In genomic region chr13:48028066-48028465, GRCh38 we compare ENCODE assay signal across 18 cellular contexts. TPM values are rescaled to one million over a fixed set of nuclear protein-coding genes. Genes with fewer than 3 reads are reported as not detected.
A peak's percentile ranks its signal among the peaks of the same experiment; 100 is the strongest.
DNase-seq lines count a peak whose midpoint lies in the region; ATAC-seq and TF ChIP-seq lines count a peak whose summit lies in the region.
"Had no signal": no experiment of that assay in that cellular context is flagged by ENCODE, and none has a peak within 500 bp of the region (broad histone marks: within the 10 kb centered on the region; RNA-seq: fewer than 3 reads in every experiment).

No MANE protein-coding gene starts in this region.

- H3K23ac ChIP-seq in trophoblast cell (ENCODE audit: low read length) = no peak overlapping the region

- H3K79me1 ChIP-seq in trophoblast cell (ENCODE audit: low read length) = no peaks in the 10 kb centered on the region

- no peak overlapping the region for H2BK5ac ChIP-seq in trophoblast cell (ENCODE audit: low read depth, low read length, poor library complexity)

- no peak overlapping the region for H2AK5ac ChIP-seq in trophoblast cell (ENCODE audit: low read length)

- no peak overlapping the region for H3K9ac ChIP-seq in PC-3 (ENCODE audit: low read length)
- H3K9ac ChIP-seq in trophoblast cell (ENCODE audit: low read length) = no peak overlapping the region
- H3K9ac ChIP-seq: BLaER1 treated with 17β-estradiol and CSF1 and Interleukin-3, amounts not matched to agents 10 nM and 100 nM had no signal

- no peak overlapping the region for H2BK12ac ChIP-seq in trophoblast cell (ENCODE audit: low read length)

- no peak overlapping the region for H3K14ac ChIP-seq in trophoblast cell (ENCODE audit: low read length)

- H3K4me1 ChIP-seq in PC-3 (ENCODE audit: insufficient read depth, low read length) (no peaks in the 10 kb centered on the region), trophoblast cell (ENCODE audit: control insufficient read depth in 1 of 2, insufficient read depth in 2 of 2, low read length in 2 of 2) (no peaks in the 10 kb centered on the region), testis (no peaks in the 10 kb centered on the region)
- H3K4me1 ChIP-seq: A549; BLaER1 treated with 17β-estradiol and CSF1 and Interleukin-3, amounts not matched to agents 10 nM and 100 nM; Caco-2 had no signal

- H4K91ac ChIP-seq in trophoblast cell (ENCODE audit: low read depth, low read length) = no peak overlapping the region

- intact Hi-C loops in PC-3 (cut with micrococcal nuclease) (no loop called here), testis (cut with DNase I; ENCODE audit: low total_unique reads) (no loop called here)

- H3K9me3 ChIP-seq in PC-3 (ENCODE audit: low read length) (no peaks in the 10 kb centered on the region), trophoblast cell (ENCODE audit: insufficient read depth, low read depth, low read length) (peaks cover 7% of the 10 kb centered on the region), testis (no peaks in the 10 kb centered on the region)
- H3K9me3 ChIP-seq: A549 had no signal

- no peaks in the 10 kb centered on the region for H4K20me1 ChIP-seq in PC-3 (ENCODE audit: low read length)
- H4K20me1 ChIP-seq: BLaER1 treated with 17β-estradiol and CSF1 and Interleukin-3, amounts not matched to agents 10 nM and 100 nM had no signal

- no peaks in the 10 kb centered on the region for H3F3A ChIP-seq in PC-3 (ENCODE audit: low read length, unreplicated experiment)

- TF ChIP-seq CTCF in PC-3 (conservative IDR thresholded peaks at IDR 0.05; ENCODE audit: low read depth, low read length) (no peak), RWPE1 (conservative IDR thresholded peaks at IDR 0.05; ENCODE audit: low read depth) (no peak), epithelial cell of esophagus (IDR thresholded peaks at IDR 0.05; ENCODE audit: insufficient read depth, low read depth, low read length, missing control alignments) (no peak), testis (IDR thresholded peaks at IDR 0.05) (no peak)

- H4K8ac ChIP-seq in trophoblast cell (ENCODE audit: low read depth, low read length) = no peak overlapping the region

- DNase-seq in PC-3 (peak; percentile 3), RWPE1 (ENCODE audit: low spot score) (peak; percentile 23), epithelial cell of esophagus (ENCODE audit: low read depth) (peak; percentile 74), trophoblast cell (peak; percentile 18 to 69), SHP77 treated with DMSO at 0.1 percent for 48 hours (lab: John Stamatoyannopoulos, UW) (no peak), testis (no peak)
- DNase-seq: AML-193; Caco-2; Calu3; CD4-positive, alpha-beta T cell; CD8-positive, alpha-beta T cell; DMS79 treated with DMSO at 0.1 percent for 48 hours; GF-D8 had no signal

- no peak overlapping the region for H3K4ac ChIP-seq in trophoblast cell (ENCODE audit: low read depth, low read length)

- no peak overlapping the region for H3K18ac ChIP-seq in trophoblast cell (ENCODE audit: low read length)

- H2AFZ ChIP-seq in PC-3 (ENCODE audit: low read length) (no peak overlapping the region), trophoblast cell (ENCODE audit: insufficient read depth, low read length, poor library complexity) (no peak overlapping the region)

- H3K9me2 ChIP-seq in PC-3 (replicated peaks; ENCODE audit: low read length) = no peaks in the 10 kb centered on the region

- no peak overlapping the region for H3K4me3 ChIP-seq in PC-3 (ENCODE audit: low read length)
- H3K4me3 ChIP-seq in epithelial cell of esophagus (ENCODE audit: low read length) = no peak overlapping the region
- H3K4me3 ChIP-seq in trophoblast cell (ENCODE audit: low read depth, low read length) = no peak overlapping the region
- H3K4me3 ChIP-seq in testis = no peak overlapping the region
- H3K4me3 ChIP-seq: A549; BLaER1 treated with 17β-estradiol and CSF1 and Interleukin-3, amounts not matched to agents 10 nM and 100 nM had no signal

- H3K36me3 ChIP-seq in PC-3 (ENCODE audit: low read depth, low read length) = no peaks in the 10 kb centered on the region; the same call in 1 of the 2 replicates
- peaks cover 1 to 2% of the 10 kb centered on the region in 2 experiments for H3K36me3 ChIP-seq in trophoblast cell (ENCODE audit: control insufficient read depth in 1 of 2, insufficient read depth in 2 of 2, low read length in 2 of 2)
- no peaks in the 10 kb centered on the region for H3K36me3 ChIP-seq in testis (ENCODE audit: low read depth, missing control alignments)

- no peak for TF ChIP-seq POLR2A in testis (IDR thresholded peaks at IDR 0.05)

- H3K27me3 ChIP-seq in PC-3 (ENCODE audit: low read length) (no peaks in the 10 kb centered on the region), trophoblast cell (ENCODE audit: insufficient read depth, low read length) (no peaks in the 10 kb centered on the region), testis (no peaks in the 10 kb centered on the region)
- H3K27me3 ChIP-seq: BLaER1 treated with 17β-estradiol and CSF1 and Interleukin-3, amounts not matched to agents 10 nM and 100 nM had no signal

- H3K79me2 ChIP-seq in PC-3 (ENCODE audit: low read length) = no peaks in the 10 kb centered on the region
- H3K79me2 ChIP-seq in trophoblast cell (ENCODE audit: control insufficient read depth, insufficient read depth, low read length, poor library complexity) = no peaks in the 10 kb centered on the region

- BruUV-seq in PC-3 (replicated peaks; lab: Mats Ljungman, UMichigan) = no TSS peak

- H3K27ac ChIP-seq in PC-3 (ENCODE audit: low read length) (no peak overlapping the region), RWPE1 (no peak overlapping the region), trophoblast cell (ENCODE audit: low read depth, low read length) (no peak overlapping the region), testis (no peak overlapping the region)
- H3K27ac ChIP-seq: 22Rv1; A549; BLaER1 treated with 17β-estradiol and CSF1 and Interleukin-3, amounts not matched to agents 10 nM and 100 nM; C4-2B had no signal

- CTCF ChIA-PET in PC-3 (lab: Charles Lee) = no interaction called here
- CTCF ChIA-PET in RWPE1 (lab: Yijun Ruan, JAX) = interaction anchor here (1.1 kb wide), 1 partner anchor 9 kb away, joined by 3 read pairs; the partner anchor contains the start of gene NUDT15

- no peak overlapping the region for H4K12ac ChIP-seq in trophoblast cell (ENCODE audit: low read depth, low read length)

- POLR2A ChIA-PET in PC-3 (lab: Charles Lee; ENCODE audit: unreplicated experiment) = no interaction called here
- POLR2A ChIA-PET in RWPE1 (lab: Yijun Ruan, JAX; ENCODE audit: low non-redundant PET) = interaction anchor here (0.7 kb wide), 1 partner anchor 27 kb away, joined by 3 read pairs; the partner anchor contains the start of gene SUCLA2

- H3K4me2 ChIP-seq in PC-3 (ENCODE audit: low read length) (no peak overlapping the region), trophoblast cell (ENCODE audit: low read length) (no peak overlapping the region)
- H3K4me2 ChIP-seq: A549; BLaER1 treated with 17β-estradiol and CSF1 and Interleukin-3, amounts not matched to agents 10 nM and 100 nM had no signal

- H2BK120ac ChIP-seq in trophoblast cell (ENCODE audit: insufficient read depth, low read length, poor library complexity) = no peak overlapping the region

- ATAC-seq in PC-3 = no peak
- no peak for ATAC-seq in HG02840 (IDR thresholded peaks at IDR 0.05; ENCODE audit: low FRiP score, unreplicated experiment)
- ATAC-seq: A549; CD8-positive, alpha-beta T cell had no signal

RNA-seq across cellular contexts. Expression of gene NUDT15, which starts 9.5 kb away (rescaled TPM):
- total RNA-seq in PC-3 (2014; rRNA removed) = 22.2 and 27.0 TPM in 2 replicates
- polyA plus RNA-seq in trophoblast cell (2013) = 18.9 and 19.4 TPM in 2 replicates
- total RNA-seq in testis = 10 to 100 TPM; 11.1 to 12.3 TPM
- polyA plus RNA-seq in testis (ENCODE audit: insufficient read depth, low read depth, low replicate concordance) = 16.9 TPM

RNA-seq across cellular contexts. Expression of gene SUCLA2, which starts 27.0 kb away (rescaled TPM):
- total RNA-seq in PC-3 (2014; rRNA removed) (29.3 and 35.0 TPM in 2 replicates), testis (10 to 100 TPM; 41.5 to 50.0 TPM)
- 21.5 and 24.1 TPM in 2 replicates for polyA plus RNA-seq in trophoblast cell (2013)
- 32.7 TPM for polyA plus RNA-seq in testis (ENCODE audit: insufficient read depth, low read depth, low replicate concordance)

Comparison
In these comparisons a context has a peak if more than half of its experiments do, and no peak if none do; other contexts are left out.
1. DNase-seq: peak in PC-3 (single experiment), RWPE1 (single experiment), epithelial cell of esophagus (single experiment) and trophoblast cell (2 of 2); none in SHP77 treated with DMSO at 0.1 percent for 48 hours (single experiment) and testis (single experiment).